In genomic region chr19:33510728-33511255, GRCh38 we compare ENCODE assay signal across 18 cellular contexts.
"Had no signal": no experiment of that assay in that cellular context is flagged by ENCODE, and none has a peak within 500 bp of the region (broad histone marks: within the 10 kb centered on the region; RNA-seq: fewer than 3 reads in every experiment).

No MANE protein-coding gene starts in this region.

- H3K4me3 ChIP-seq: adrenal gland, colonic mucosa, esophagus muscularis mucosa, hepatocyte, left ventricle myocardium inferior, pancreas, psoas muscle, upper lobe of right lung had no signal

- DNase-seq: activated CD4-positive, alpha-beta T cell treated with anti-CD3 and anti-CD28 coated beads, Interleukin-2, amount 50 U/mL, for 4 hours; activated CD8-positive, alpha-beta memory T cell treated with anti-CD3 and anti-CD28 coated beads for 24 hours; activated CD8-positive, alpha-beta memory T cell treated with anti-CD3 and anti-CD28 coated beads, Interleukin-2, amount 50 U/mL, for 4 hours; activated T-cell treated with anti-CD3 and anti-CD28 coated beads, Interleukin-2, amount 50 U/mL, for 24 hours; adrenal gland; colonic mucosa; glutamatergic neuron; kidney glomerular epithelial cell; left ventricle myocardium inferior; natural killer cell; pancreas; psoas muscle; stimulated activated CD4-positive, alpha-beta T cell treated with anti-CD3 and anti-CD28 coated beads, Interleukin-12 subunit alpha, Interleukin-12 subunit beta, amount 100 ng/mL, for 4 hours; stimulated activated CD4-positive, alpha-beta T cell treated with anti-CD3 and anti-CD28 coated beads, Interleukin-4, amount 100 ng/mL, for 4 hours; stimulated activated naive CD8-positive, alpha-beta T cell treated with anti-CD3 and anti-CD28 coated beads, Interleukin-15, Interleukin-2, amounts not matched to agents 100 U/mL and 50 U/mL, for 24 hours; upper lobe of right lung had no signal

- H3K27me3 ChIP-seq: adrenal gland, colonic mucosa, esophagus muscularis mucosa, hepatocyte, pancreas, upper lobe of right lung had no signal

- H3K4me2 ChIP-seq: hepatocyte had no signal

- H2AFZ ChIP-seq: hepatocyte had no signal

- H3K27ac ChIP-seq: adrenal gland, colonic mucosa, esophagus muscularis mucosa, hepatocyte, left ventricle myocardium inferior, pancreas, psoas muscle, upper lobe of right lung had no signal

- H3K9me3 ChIP-seq: adrenal gland, colonic mucosa, esophagus muscularis mucosa, left ventricle myocardium inferior, pancreas, psoas muscle, upper lobe of right lung had no signal

- H3K36me3 ChIP-seq: colonic mucosa, pancreas had no signal

- H3K4me1 ChIP-seq: adrenal gland, colonic mucosa, pancreas had no signal
